In the genomic region with DNA sequence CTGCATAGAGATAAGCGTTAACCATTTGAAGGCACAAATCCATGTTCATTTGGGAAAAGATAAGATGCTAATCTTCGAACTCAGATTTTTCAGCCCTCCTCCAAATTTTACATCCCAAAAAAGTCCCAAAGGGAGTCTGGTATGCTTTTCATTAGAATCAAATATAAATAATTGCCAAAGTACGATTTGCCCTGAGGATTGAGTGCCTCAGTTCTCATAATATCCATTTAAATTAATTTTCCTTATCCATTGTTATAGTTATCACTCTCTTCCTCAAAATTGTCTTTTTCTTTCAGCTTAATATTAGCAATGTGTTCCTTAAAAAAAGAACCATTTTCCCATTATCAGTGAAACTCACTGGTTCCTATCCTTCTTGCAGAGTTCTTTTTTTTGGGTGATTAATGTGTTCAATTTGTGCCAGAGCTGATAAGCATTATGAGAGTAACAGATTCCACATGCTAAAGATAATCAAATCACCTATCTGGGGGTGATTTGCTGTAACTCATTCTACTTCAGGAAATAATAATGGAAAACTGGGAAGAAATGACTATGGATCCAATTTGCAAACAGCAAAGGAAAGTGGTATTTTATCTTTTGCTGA, we compare ENCODE assay signal across 9 cellular contexts. TPM values are rescaled to one million over a fixed set of nuclear protein-coding genes. Genes with fewer than 3 reads are reported as not detected.
A peak's percentile ranks its signal among the peaks of the same experiment; 100 is the strongest.
DNase-seq lines count a peak whose midpoint lies in the region; ATAC-seq and TF ChIP-seq lines count a peak whose summit lies in the region.
"Had no signal": no experiment of that assay in that cellular context is flagged by ENCODE, and none has a peak within 500 bp of the region (broad histone marks: within the 10 kb centered on the region; RNA-seq: fewer than 3 reads in every experiment).

No MANE protein-coding gene starts in this region.

- peaks cover 19% of the 10 kb centered on the region for H3K36me3 ChIP-seq in mesodermal cell (ENCODE audit: control insufficient read depth, insufficient read depth, low read length)
- no peaks in the 10 kb centered on the region for H3K36me3 ChIP-seq in thoracic aorta

- no peaks in the 10 kb centered on the region for H3K27me3 ChIP-seq in dorsolateral prefrontal cortex
- H3K27me3 ChIP-seq in thoracic aorta (replicated peaks; ENCODE audit: insufficient read depth), result no peaks in the 10 kb centered on the region

- H3K4me3 ChIP-seq in dorsolateral prefrontal cortex (peak overlapping the region; percentile 42 to 77 (median 64)), mesodermal cell (ENCODE audit: extremely low read depth, insufficient read depth, low read length, poor library complexity, severe bottlenecking) (peak overlapping the region; percentile 44), thoracic aorta (peak overlapping the region; percentile 78)

- whole genome bisulfite sequencing in mesodermal cell (ENCODE audit: insufficient coverage in 2 of 2), 2 experiments, result 17 to 22% methylated on average over 1 of the region's 3 CpGs

- H3K9me3 ChIP-seq in mesodermal cell (ENCODE audit: control insufficient read depth, low read length) (no peaks in the 10 kb centered on the region), thoracic aorta (no peaks in the 10 kb centered on the region)

- intact Hi-C loops in dorsolateral prefrontal cortex (cut with DNase I), result no loop called here

- DNase-seq in OCI-M1 (lab: John Stamatoyannopoulos, UW) (peak; percentile 37), dorsolateral prefrontal cortex (no peak), thoracic aorta (ENCODE audit: low spot score) (no peak), nucleus accumbens (lab: John Stamatoyannopoulos, UW) (no peak)
- DNase-seq: activated CD4-positive, alpha-beta memory T cell treated with anti-CD3 and anti-CD28 coated beads for 36 hours had no signal

- H3K27ac ChIP-seq in dorsolateral prefrontal cortex (peak overlapping the region; percentile 11 to 93 (median 85)), mesodermal cell (ENCODE audit: low read depth, low read length, severe bottlenecking) (peak overlapping the region; percentile 99), thoracic aorta (peak overlapping the region; percentile 91)

- ATAC-seq in thoracic aorta (ENCODE audit: insufficient number of reproducible peaks, low FRiP score, low read depth), result no peak
- no peak for ATAC-seq in GM19452 (IDR thresholded peaks at IDR 0.05; ENCODE audit: unreplicated experiment)
- no peak for ATAC-seq in HG02884 (IDR thresholded peaks at IDR 0.05; ENCODE audit: unreplicated experiment)
- ATAC-seq in HG02840 (IDR thresholded peaks at IDR 0.05; ENCODE audit: low FRiP score, unreplicated experiment), result no peak

- TF ChIP-seq CTCF in dorsolateral prefrontal cortex (IDR thresholded peaks at IDR 0.05 in 54 of 56, conservative IDR thresholded peaks at IDR 0.05 in 2 of 56; ENCODE audit: low read depth in 1 of 56, partially characterized antibody in 56 of 56) (no peak), thoracic aorta (IDR thresholded peaks at IDR 0.05) (no peak)

- H3K4me1 ChIP-seq in mesodermal cell (ENCODE audit: control insufficient read depth, insufficient read depth, low read length, poor library complexity, severe bottlenecking), result peaks cover 6% of the 10 kb centered on the region
- H3K4me1 ChIP-seq in thoracic aorta (ENCODE audit: control insufficient read depth in 1 of 2, low read depth in 2 of 2), result peaks cover 15 to 47% of the 10 kb centered on the region in 2 donors

RNA-seq across cellular contexts. Expression of gene HNMT, which starts 0.7 kb away (rescaled TPM):
- total RNA-seq in dorsolateral prefrontal cortex (10 to 100 TPM; 10.4 to 30.0 (median 19.8) TPM), thoracic aorta (10 to 100 TPM; 57.0 to 67.2 TPM)
- 18.5 TPM for polyA plus RNA-seq in mesodermal cell (2013, experiment 1 of 2)
- polyA plus RNA-seq in mesodermal cell (2013, experiment 2 of 2), result 24.7 TPM
- total RNA-seq: activated CD4-positive, alpha-beta memory T cell treated with anti-CD3 and anti-CD28 coated beads for 36 hours had no signal
